Comparison of ENCODE assay signal across 27 cellular contexts in genomic region chr11:125192194-125192593, GRCh38. TPM values are rescaled to one million over a fixed set of nuclear protein-coding genes. Genes with fewer than 3 reads are reported as not detected.
DNase-seq lines count a peak whose midpoint lies in the region; ATAC-seq and TF ChIP-seq lines count a peak whose summit lies in the region.
"Had no signal": no experiment of that assay in that cellular context is flagged by ENCODE, and none has a peak within 500 bp of the region (broad histone marks: within the 10 kb centered on the region; RNA-seq: fewer than 3 reads in every experiment).

No MANE protein-coding gene starts in this region.

- H3K27me3 ChIP-seq in SK-N-SH (ENCODE audit: insufficient read depth), result no peaks in the 10 kb centered on the region; the same call in 1 of the 2 replicates
- H3K27me3 ChIP-seq in body of pancreas, result no peaks in the 10 kb centered on the region
- H3K27me3 ChIP-seq in trophoblast cell (ENCODE audit: insufficient read depth, low read length), result no peaks in the 10 kb centered on the region
- H3K27me3 ChIP-seq: BLaER1 treated with 17β-estradiol and CSF1 and Interleukin-3, amounts not matched to agents 10 nM and 100 nM; MG63; tibial artery had no signal

- POLR2A ChIA-PET in SK-N-SH (lab: Yijun Ruan, JAX), result interaction anchor here (0.5 kb wide), 1 partner anchor 224 kb away, joined by 5 read pairs; no protein-coding TSS in a partner anchor

- no peak for TF ChIP-seq CTCF in SK-N-SH (IDR thresholded peaks at IDR 0.05)
- peak in 2 of 7 experiments; percentile 25 to 28 for TF ChIP-seq CTCF in body of pancreas (IDR thresholded peaks at IDR 0.05)

- intact Hi-C loops in body of pancreas (cut with DNase I), result no loop called here

- whole genome bisulfite sequencing in SK-N-SH (ENCODE audit: low lambda C conversion rate), result 9% methylated on average over 3 of the region's 8 CpGs
- WGBS in body of pancreas, 2 donors, result 33 to 62% methylated on average over 8 of the region's 8 CpGs
- WGBS in trophoblast cell (ENCODE audit: extremely low coverage, insufficient coverage, insufficient read length), result no CpG with 5 or more reads among the region's 8 CpGs

- no peaks in the 10 kb centered on the region for H3K9me3 ChIP-seq in SK-N-SH
- peaks cover 0 to 2% (median 0%) of the 10 kb centered on the region in 3 donors for H3K9me3 ChIP-seq in body of pancreas
- H3K9me3 ChIP-seq in trophoblast cell (ENCODE audit: insufficient read depth, low read depth, low read length), result no peaks in the 10 kb centered on the region
- H3K9me3 ChIP-seq: HAP-1, MG63 had no signal

- H3K4me3 ChIP-seq in SK-N-SH (ENCODE audit: low read depth in 2 of 2, low read length in 1 of 2) (no peak overlapping the region), body of pancreas (no peak overlapping the region), trophoblast cell (ENCODE audit: low read depth, low read length) (no peak overlapping the region)
- H3K4me3 ChIP-seq: BLaER1 treated with 17β-estradiol and CSF1 and Interleukin-3, amounts not matched to agents 10 nM and 100 nM; HAP-1; MG63; tibial artery had no signal

- DNase-seq in SK-N-SH (peak; percentile 74), body of pancreas (peak in 3 of 4 donors; percentile 29 to 38 (median 35)), iPS-NIHi7 (ENCODE audit: extremely low spot score) (peak; percentile 43), trophoblast cell (no peak), NCI-H774 (lab: John Stamatoyannopoulos, UW) (no peak), NCI-H128 (lab: John Stamatoyannopoulos, UW; ENCODE audit: unreplicated experiment) (no peak), hippocampal formation (lab: John Stamatoyannopoulos, UW) (no peak)
- DNase-seq: activated CD4-positive, alpha-beta T cell treated with anti-CD3 and anti-CD28 coated beads for 1 hour; activated CD8-positive, alpha-beta T cell treated with anti-CD3 and anti-CD28 coated beads for 36 hours; anterior cingulate cortex; COR-L47; DND-41; head of caudate nucleus; KG1; mesenchymal stem cell; MG63; NCI-H1105 treated with DMSO at 0.1 percent for 48 hours; NCI-H2029; occipital lobe; small intestine; stimulated activated CD4-positive, alpha-beta T cell treated with anti-CD3 and anti-CD28 coated beads, Interleukin-1b, Interleukin-23, amount 100 ng/mL, for 48 hours; stimulated activated CD8-positive, alpha-beta memory T cell treated with anti-CD3 and anti-CD28 coated beads, Interleukin-4, amount 100 ng/mL, for 48 hours; tibial artery had no signal

- no peak overlapping the region for H3K4ac ChIP-seq in trophoblast cell (ENCODE audit: low read depth, low read length)

- H2BK120ac ChIP-seq in trophoblast cell (ENCODE audit: insufficient read depth, low read length, poor library complexity), result no peak overlapping the region

- CTCF ChIA-PET in SK-N-SH (lab: Yijun Ruan, JAX), result interaction anchor here (0.7 to 2.0 kb wide), 8 partner anchors 9 to 155 kb away, joined by 3 to 6 read pairs (median 3); partner anchors contain the start of gene PKNOX2

- H3K36me3 ChIP-seq in SK-N-SH (replicated peaks in 1 of 2; ENCODE audit: control insufficient read depth in 1 of 2, insufficient read depth in 2 of 2, low read length in 1 of 2) (no peaks in the 10 kb centered on the region), body of pancreas (replicated peaks in 1 of 2; ENCODE audit: insufficient read depth in 1 of 2, low read depth in 2 of 2) (no peaks in the 10 kb centered on the region), trophoblast cell (ENCODE audit: control insufficient read depth in 1 of 2, insufficient read depth in 2 of 2, low read length in 2 of 2) (no peaks in the 10 kb centered on the region)
- H3K36me3 ChIP-seq: BLaER1 treated with 17β-estradiol and CSF1 and Interleukin-3, amounts not matched to agents 10 nM and 100 nM; HAP-1 had no signal

- H4K20me1 ChIP-seq in SK-N-SH (ENCODE audit: insufficient read depth), result no peaks in the 10 kb centered on the region
- H4K20me1 ChIP-seq: BLaER1 treated with 17β-estradiol and CSF1 and Interleukin-3, amounts not matched to agents 10 nM and 100 nM had no signal

- H3K4me2 ChIP-seq in SK-N-SH, result no peak overlapping the region
- no peak overlapping the region for H3K4me2 ChIP-seq in trophoblast cell (ENCODE audit: low read length)
- H3K4me2 ChIP-seq: BLaER1 treated with 17β-estradiol and CSF1 and Interleukin-3, amounts not matched to agents 10 nM and 100 nM had no signal

- no peaks in the 10 kb centered on the region for H3K79me1 ChIP-seq in trophoblast cell (ENCODE audit: low read length)

- no peak for TF ChIP-seq POLR2A in body of pancreas (IDR thresholded peaks at IDR 0.05)

- no peak; the same call in 1 of the 2 replicates for TF ChIP-seq RAD21 in SK-N-SH (IDR thresholded peaks at IDR 0.05; ENCODE audit: low read length)

- H2AK5ac ChIP-seq in trophoblast cell (ENCODE audit: low read length), result no peak overlapping the region

- no peaks in the 10 kb centered on the region for H3F3A ChIP-seq in SK-N-SH (replicated peaks; ENCODE audit: insufficient read depth)

- H4K8ac ChIP-seq in trophoblast cell (ENCODE audit: low read depth, low read length), result no peak overlapping the region

- H4K12ac ChIP-seq in trophoblast cell (ENCODE audit: low read depth, low read length), result no peak overlapping the region

- TF ChIP-seq EP300 in SK-N-SH (IDR thresholded peaks at IDR 0.05; ENCODE audit: borderline replicate concordance in 1 of 2, low read depth in 1 of 2, low read length in 1 of 2), result no peak; a peak in 1 of 4 replicates

- H3K18ac ChIP-seq in trophoblast cell (ENCODE audit: low read length), result no peak overlapping the region

- H4K91ac ChIP-seq in trophoblast cell (ENCODE audit: low read depth, low read length), result no peak overlapping the region

- H3K27ac ChIP-seq in SK-N-SH (ENCODE audit: low read depth in 2 of 2, low read length in 1 of 2) (no peak overlapping the region), body of pancreas (peak overlapping the region in 3 of 4 donors; percentile 38 to 62 (median 60)), trophoblast cell (ENCODE audit: low read depth, low read length) (no peak overlapping the region)
- H3K27ac ChIP-seq: BLaER1 treated with 17β-estradiol and CSF1 and Interleukin-3, amounts not matched to agents 10 nM and 100 nM; tibial artery had no signal

- H3K4me1 ChIP-seq in SK-N-SH (ENCODE audit: control insufficient read depth in 1 of 2, insufficient read depth in 2 of 2, low read depth in 1 of 2, low read length in 1 of 2) (peaks cover 0 to 11% of the 10 kb centered on the region in 2 experiments; a peak in 1 of 4 replicates), body of pancreas (peaks cover 21% of the 10 kb centered on the region), trophoblast cell (ENCODE audit: control insufficient read depth in 1 of 2, insufficient read depth in 2 of 2, low read length in 2 of 2) (no peaks in the 10 kb centered on the region)
- H3K4me1 ChIP-seq: BLaER1 treated with 17β-estradiol and CSF1 and Interleukin-3, amounts not matched to agents 10 nM and 100 nM; HAP-1; tibial artery had no signal

- H3K9me2 ChIP-seq in SK-N-SH, result no peaks in the 10 kb centered on the region

- H3K9ac ChIP-seq in SK-N-SH (no peak overlapping the region), trophoblast cell (ENCODE audit: low read length) (peak overlapping the region; percentile 61)
- H3K9ac ChIP-seq: BLaER1 treated with 17β-estradiol and CSF1 and Interleukin-3, amounts not matched to agents 10 nM and 100 nM had no signal

- H3K79me2 ChIP-seq in SK-N-SH (ENCODE audit: insufficient read depth) (no peaks in the 10 kb centered on the region), trophoblast cell (ENCODE audit: control insufficient read depth, insufficient read depth, low read length, poor library complexity) (no peaks in the 10 kb centered on the region)

- H2BK12ac ChIP-seq in trophoblast cell (ENCODE audit: low read length), result no peak overlapping the region

- H3K23ac ChIP-seq in trophoblast cell (ENCODE audit: low read length), result no peak overlapping the region

- peak; percentile 84 for ATAC-seq in body of pancreas
- ATAC-seq: activated CD8-positive, alpha-beta T cell treated with anti-CD3 and anti-CD28 coated beads for 36 hours; activated naive CD4-positive, alpha-beta T cell treated with anti-CD3 and anti-CD28 coated beads, Interleukin-2, amount 50 U/mL, for 72 hours had no signal

- H3K14ac ChIP-seq in trophoblast cell (ENCODE audit: low read length), result no peak overlapping the region

- H2AFZ ChIP-seq in SK-N-SH (ENCODE audit: low read depth), result no peak overlapping the region
- no peak overlapping the region for H2AFZ ChIP-seq in trophoblast cell (ENCODE audit: insufficient read depth, low read length, poor library complexity)

- no peak overlapping the region for H2BK5ac ChIP-seq in trophoblast cell (ENCODE audit: low read depth, low read length, poor library complexity)

TF ChIP-seq in SK-N-SH, 30 proteins besides CTCF, POLR2A, EP300 and RAD21:
- TF ChIP-seq SIN3A (IDR thresholded peaks at IDR 0.05; ENCODE audit: borderline replicate concordance, low read depth, low read length) (no peak), GATA2 (CRISPR knock-in tag; IDR thresholded peaks at IDR 0.05) (peak; percentile 72), RCOR1 (IDR thresholded peaks at IDR 0.05; ENCODE audit: low read length) (peak; percentile 94)
TF ChIP-seq in SK-N-SH: peak in this region for 2.

RNA-seq across cellular contexts. Expression of gene PKNOX2, which starts 27.6 kb away (rescaled TPM):
- polyA plus RNA-seq in SK-N-SH (2012; rRNA removed), result 0.02 TPM in 1 of 2 replicates, not detected in the other
- polyA plus RNA-seq in SK-N-SH (2012; cell fraction: cytosol; rRNA removed), result 0.01 and 0.03 TPM in 2 replicates
- not detected in 2 replicates for polyA plus RNA-seq in SK-N-SH (2012; cell fraction: nucleus; rRNA removed)
- total RNA-seq in body of pancreas, result 1 to 10 TPM; 4.2 to 4.9 TPM
- 1.5 and 1.9 TPM in 2 replicates for polyA plus RNA-seq in trophoblast cell (2013)
- total RNA-seq: activated CD8-positive, alpha-beta T cell treated with anti-CD3 and anti-CD28 coated beads for 36 hours; activated T-helper 2 cell treated with anti-CD3 and anti-CD28 coated beads, Interferon-gamma antibody, Interleukin-2, Interleukin-4, amounts not matched to agents 10 μg/mL and 5 μg/mL and 100 μg/mL, durations not matched to agents 14 hours and 24 hours and 36 hours had no signal

Comparison
In these comparisons a context has a peak if more than half of its experiments do, and no peak if none do; other contexts are left out.
1. DNase-seq: peak in SK-N-SH (single experiment), body of pancreas (3 of 4) and iPS-NIHi7 (single experiment); none in trophoblast cell (0 of 2), NCI-H774 (single experiment), NCI-H128 (single experiment) and hippocampal formation (0 of 2).
2. H3K27ac ChIP-seq: peak in body of pancreas (3 of 4); none in SK-N-SH (0 of 2) and trophoblast cell (single experiment).